In the genomic region with DNA sequence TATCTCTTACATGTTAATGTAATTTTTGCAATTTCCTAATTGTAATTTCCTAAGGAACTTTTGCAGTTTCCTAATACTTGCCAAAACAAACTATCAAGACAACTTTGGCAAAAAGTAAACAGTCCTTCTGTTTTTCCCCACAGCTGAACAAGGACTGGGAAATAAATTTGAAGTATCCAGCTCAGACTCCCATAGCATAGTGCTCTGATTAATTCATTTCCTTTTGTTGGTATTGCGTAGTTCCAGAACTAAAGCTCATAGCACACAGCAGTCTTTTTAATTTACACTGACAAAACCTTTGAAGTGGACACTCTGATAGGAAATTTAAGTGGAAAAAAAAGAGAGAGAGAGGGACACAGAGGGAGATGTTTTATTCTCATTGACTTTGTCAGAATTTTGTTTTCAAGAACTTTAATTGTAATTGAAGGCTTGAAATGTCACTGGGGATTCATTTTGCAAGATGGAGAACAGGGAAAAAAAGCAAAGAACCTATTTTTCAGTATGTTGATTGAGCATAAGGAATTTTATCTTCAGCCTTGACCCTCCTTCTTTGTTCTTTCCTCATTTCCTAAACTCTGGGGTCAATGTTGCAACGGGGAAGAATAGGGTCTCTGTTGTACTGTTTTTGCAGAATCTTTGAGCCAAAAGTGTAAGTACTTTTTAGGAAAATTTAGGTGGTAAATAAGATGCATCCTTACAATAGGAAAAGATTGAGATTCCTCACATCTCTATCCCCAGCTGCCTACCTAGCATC, we compare ENCODE assay signal across 30 cellular contexts.
"Had no signal": no experiment of that assay in that cellular context is flagged by ENCODE, and none has a peak within 500 bp of the region (broad histone marks: within the 10 kb centered on the region; RNA-seq: fewer than 3 reads in every experiment).

No MANE protein-coding gene starts in this region.

- H3K79me2 ChIP-seq: parathyroid adenoma had no signal

- H3K4me2 ChIP-seq: smooth muscle cell had no signal

- DNase-seq: dermis blood vessel endothelial cell; effector memory CD4-positive, alpha-beta T cell; erythroblast; esophagus squamous epithelium; hypothalamus; immature natural killer cell; mesenchymal stem cell; mucosa of descending colon; naive B cell; stimulated activated CD4-positive, alpha-beta T cell treated with anti-CD3 and anti-CD28 coated beads, Interleukin-12 subunit alpha, Interleukin-12 subunit beta, amount 100 ng/mL, for 4 hours; stimulated activated CD4-positive, alpha-beta T cell treated with anti-CD3 and anti-CD28 coated beads, Interleukin-1b, Interleukin-23, amount 100 ng/mL, for 48 hours; stimulated activated CD4-positive, alpha-beta T cell treated with anti-CD3 and anti-CD28 coated beads, Interleukin-4, amount 100 ng/mL, for 1 hour; stimulated activated CD8-positive, alpha-beta memory T cell treated with anti-CD3 and anti-CD28 coated beads, Interleukin-4, amount 100 ng/mL, for 48 hours; stimulated activated naive CD4-positive, alpha-beta T cell; stimulated activated naive CD8-positive, alpha-beta T cell treated with anti-CD3 and anti-CD28 coated beads, Interleukin-15, amount 100 ng/mL, for 72 hours; trophoblast cell had no signal

- ATAC-seq: mucosa of descending colon; natural killer cell treated with Interleukin-12 subunit alpha and Interleukin-12 subunit beta and Interleukin-15 and Interleukin-18, amount 100 ng/mL, for 72 hours; sciatic nerve; stimulated activated naive CD8-positive, alpha-beta T cell treated with anti-CD3 and anti-CD28 coated beads, Interleukin-15, amount 100 ng/mL, for 72 hours had no signal

- H3K9me3 ChIP-seq: esophagus squamous epithelium, mucosa of descending colon, suprapubic skin, vagina had no signal

- H2AFZ ChIP-seq: parathyroid adenoma had no signal

- H3K27ac Mint-ChIP-seq: immature natural killer cell; mesothelial cell of epicardium; naive B cell; natural killer cell treated with Interleukin-12 subunit alpha and Interleukin-12 subunit beta and Interleukin-15 and Interleukin-18, amount 100 ng/mL, for 72 hours; progenitor cell of endocrine pancreas; stimulated activated naive CD8-positive, alpha-beta T cell treated with anti-CD3 and anti-CD28 coated beads, Interleukin-15, amount 100 ng/mL, for 72 hours had no signal

- H3K4me1 ChIP-seq: esophagus squamous epithelium, parathyroid adenoma, suprapubic skin, vagina had no signal

- H3K27me3 Mint-ChIP-seq: natural killer cell treated with Interleukin-12 subunit alpha and Interleukin-12 subunit beta and Interleukin-15 and Interleukin-18, amount 100 ng/mL, for 72 hours; progenitor cell of endocrine pancreas; stimulated activated naive CD8-positive, alpha-beta T cell treated with anti-CD3 and anti-CD28 coated beads, Interleukin-15, amount 100 ng/mL, for 72 hours had no signal

- H3K27me3 ChIP-seq: esophagus squamous epithelium, suprapubic skin, vagina had no signal

- H3K4me3 ChIP-seq: coronary artery, esophagus squamous epithelium, lung, mucosa of descending colon, smooth muscle cell, suprapubic skin, vagina had no signal

- H3K4me1 Mint-ChIP-seq: immature natural killer cell; mesothelial cell of epicardium; naive B cell; stimulated activated naive CD8-positive, alpha-beta T cell treated with anti-CD3 and anti-CD28 coated beads, Interleukin-15, amount 100 ng/mL, for 72 hours had no signal

- H3K4me3 Mint-ChIP-seq: immature natural killer cell; mesothelial cell of epicardium; naive B cell; natural killer cell treated with Interleukin-12 subunit alpha and Interleukin-12 subunit beta and Interleukin-15 and Interleukin-18, amount 100 ng/mL, for 72 hours; neural crest cell; stimulated activated naive CD8-positive, alpha-beta T cell treated with anti-CD3 and anti-CD28 coated beads, Interleukin-15, amount 100 ng/mL, for 72 hours had no signal

- H3K27ac ChIP-seq: coronary artery, esophagus squamous epithelium, parathyroid adenoma, suprapubic skin, vagina had no signal

- H3K36me3 Mint-ChIP-seq: immature natural killer cell, mesothelial cell of epicardium had no signal

- H3K9ac ChIP-seq: parathyroid adenoma had no signal

- FAIRE-seq: endothelial cell of umbilical vein, frontal cortex, keratinocyte had no signal

- H3K36me3 ChIP-seq: esophagus squamous epithelium, suprapubic skin, vagina had no signal
